1 cellular context compared by ENCODE assay signal in the genomic region with DNA sequence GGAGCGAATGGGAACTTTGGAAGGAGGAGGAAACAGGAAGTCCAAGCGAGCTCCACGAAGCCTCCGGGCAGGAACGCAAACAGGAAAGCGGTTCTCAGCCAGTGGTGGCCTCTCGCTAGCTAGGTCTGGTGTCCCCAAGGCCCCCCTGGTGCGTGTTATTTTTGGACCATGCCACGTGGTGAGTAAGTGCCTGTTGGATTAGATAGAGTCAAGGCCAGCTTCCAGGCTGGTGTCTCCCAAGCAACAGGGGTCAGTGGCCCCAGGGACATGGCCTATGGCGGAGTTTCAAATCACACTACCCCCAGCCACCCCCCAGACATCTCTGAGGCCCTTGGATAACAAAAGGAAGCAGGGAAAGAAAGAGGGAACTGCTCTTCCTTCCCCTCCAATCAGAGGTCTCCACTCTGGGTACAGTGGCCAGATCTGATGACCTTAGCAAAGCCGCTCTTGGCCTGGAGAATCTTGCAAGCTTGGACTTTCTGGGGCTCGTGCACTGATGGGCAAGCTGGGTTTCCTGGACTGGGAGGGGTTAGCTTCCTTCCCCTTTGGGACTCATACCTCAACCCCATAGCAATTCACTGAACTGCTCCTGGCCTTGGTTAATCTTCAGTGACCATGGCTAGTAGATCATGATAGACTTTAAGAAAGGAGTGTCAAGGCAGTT.
TF ChIP-seq lines count a peak whose summit lies in the region.

No MANE protein-coding gene starts in this region.

TF ChIP-seq in H1, 55 proteins besides CTCF, POLR2A, EP300 and RAD21:
- TF ChIP-seq, protein P1, sequence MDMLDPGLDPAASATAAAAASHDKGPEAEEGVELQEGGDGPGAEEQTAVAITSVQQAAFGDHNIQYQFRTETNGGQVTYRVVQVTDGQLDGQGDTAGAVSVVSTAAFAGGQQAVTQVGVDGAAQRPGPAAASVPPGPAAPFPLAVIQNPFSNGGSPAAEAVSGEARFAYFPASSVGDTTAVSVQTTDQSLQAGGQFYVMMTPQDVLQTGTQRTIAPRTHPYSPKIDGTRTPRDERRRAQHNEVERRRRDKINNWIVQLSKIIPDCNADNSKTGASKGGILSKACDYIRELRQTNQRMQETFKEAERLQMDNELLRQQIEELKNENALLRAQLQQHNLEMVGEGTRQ (IDR thresholded peaks at IDR 0.05; ENCODE audit: low read length), result no peak
- TF ChIP-seq, protein P2, sequence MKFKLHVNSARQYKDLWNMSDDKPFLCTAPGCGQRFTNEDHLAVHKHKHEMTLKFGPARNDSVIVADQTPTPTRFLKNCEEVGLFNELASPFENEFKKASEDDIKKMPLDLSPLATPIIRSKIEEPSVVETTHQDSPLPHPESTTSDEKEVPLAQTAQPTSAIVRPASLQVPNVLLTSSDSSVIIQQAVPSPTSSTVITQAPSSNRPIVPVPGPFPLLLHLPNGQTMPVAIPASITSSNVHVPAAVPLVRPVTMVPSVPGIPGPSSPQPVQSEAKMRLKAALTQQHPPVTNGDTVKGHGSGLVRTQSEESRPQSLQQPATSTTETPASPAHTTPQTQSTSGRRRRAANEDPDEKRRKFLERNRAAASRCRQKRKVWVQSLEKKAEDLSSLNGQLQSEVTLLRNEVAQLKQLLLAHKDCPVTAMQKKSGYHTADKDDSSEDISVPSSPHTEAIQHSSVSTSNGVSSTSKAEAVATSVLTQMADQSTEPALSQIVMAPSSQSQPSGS (IDR thresholded peaks at IDR 0.05; ENCODE audit: low read length), result no peak
- TF ChIP-seq GABPA (IDR thresholded peaks at IDR 0.05; ENCODE audit: borderline replicate concordance, insufficient read depth, low read length), result no peak
- TF ChIP-seq CHD2 (IDR thresholded peaks at IDR 0.05; ENCODE audit: low read length), result no peak
- TF ChIP-seq SP2 (IDR thresholded peaks at IDR 0.05; ENCODE audit: low read length), result no peak
- TF ChIP-seq HDAC2 (IDR thresholded peaks at IDR 0.05; ENCODE audit: borderline replicate concordance in 1 of 2, low read depth in 2 of 2, low read length in 2 of 2), result no peak
- no peak for TF ChIP-seq CREB1 (IDR thresholded peaks at IDR 0.05)
- TF ChIP-seq KDM1A (IDR thresholded peaks at IDR 0.05; ENCODE audit: borderline replicate concordance, low read length), result no peak
- no peak for TF ChIP-seq NRF1 (IDR thresholded peaks at IDR 0.05; ENCODE audit: low read depth, low read length)
- TF ChIP-seq, protein P3, sequence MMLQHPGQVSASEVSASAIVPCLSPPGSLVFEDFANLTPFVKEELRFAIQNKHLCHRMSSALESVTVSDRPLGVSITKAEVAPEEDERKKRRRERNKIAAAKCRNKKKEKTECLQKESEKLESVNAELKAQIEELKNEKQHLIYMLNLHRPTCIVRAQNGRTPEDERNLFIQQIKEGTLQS (IDR thresholded peaks at IDR 0.05; ENCODE audit: insufficient read depth, low read depth, low read length), result no peak
- TF ChIP-seq CHD1 (IDR thresholded peaks at IDR 0.05; ENCODE audit: low read depth, low read length), result no peak
- no peak for TF ChIP-seq TEAD4 (IDR thresholded peaks at IDR 0.05; ENCODE audit: low read depth, low read length)
- TF ChIP-seq SUZ12 (IDR thresholded peaks at IDR 0.05; ENCODE audit: low read length), result no peak
- TF ChIP-seq BCL11A (IDR thresholded peaks at IDR 0.05; ENCODE audit: low read depth in 2 of 2, low read length in 2 of 2), result no peak
